In the genomic region with DNA sequence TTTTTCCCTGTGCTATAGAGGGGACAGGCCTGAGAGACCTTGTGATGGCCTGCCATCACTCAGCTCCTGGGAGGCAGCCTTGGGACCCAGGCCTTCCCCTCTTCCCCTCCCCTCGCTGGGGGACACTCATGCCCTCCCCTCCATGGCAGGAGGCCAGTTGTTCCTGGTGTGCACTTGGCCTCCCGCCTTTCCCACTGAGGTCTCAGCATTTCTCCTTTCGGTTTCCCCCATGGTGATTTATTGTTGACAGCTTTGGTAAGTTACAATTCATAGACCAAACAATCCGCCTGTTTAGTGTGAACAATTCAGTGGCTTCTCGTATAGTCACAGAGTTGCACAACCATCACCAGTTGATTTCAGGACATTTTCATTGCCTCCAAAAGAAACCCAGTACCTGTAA, we compare ENCODE assay signal across 12 cellular contexts. TPM values are rescaled to one million over a fixed set of nuclear protein-coding genes. Genes with fewer than 3 reads are reported as not detected.
DNase-seq lines count a peak whose midpoint lies in the region; ATAC-seq and TF ChIP-seq lines count a peak whose summit lies in the region.
"Had no signal": no experiment of that assay in that cellular context is flagged by ENCODE, and none has a peak within 500 bp of the region (broad histone marks: within the 10 kb centered on the region; RNA-seq: fewer than 3 reads in every experiment).

No MANE protein-coding gene starts in this region.

- CTCF ChIA-PET in Calu3 (lab: Charles Lee): no interaction called here

- no peak overlapping the region for H3K4me3 Mint-ChIP-seq in Calu3 (ENCODE audit: low read depth, unreplicated experiment)

- H3K4me3 ChIP-seq in astrocyte of the cerebellum (ENCODE audit: low read depth, low read length): no peak overlapping the region
- no peak overlapping the region for H3K4me3 ChIP-seq in mucosa of rectum (ENCODE audit: low read length in 2 of 2)
- H3K4me3 ChIP-seq: BLaER1 treated with 17β-estradiol and CSF1 and Interleukin-3, amounts not matched to agents 10 nM and 100 nM had no signal

- H3K4me1 ChIP-seq in mucosa of rectum (ENCODE audit: control insufficient read depth in 2 of 2, insufficient read depth in 2 of 2, low read length in 2 of 2): peaks cover 5 to 15% of the 10 kb centered on the region in 2 donors

- DNase-seq in COR-L47 (lab: John Stamatoyannopoulos, UW) (peak; percentile 40), NCI-H128 (lab: John Stamatoyannopoulos, UW; ENCODE audit: unreplicated experiment) (peak; percentile 12), astrocyte of the cerebellum (ENCODE audit: low read depth) (peak; percentile 13), Calu3 (no peak), NCI-H2196 (lab: John Stamatoyannopoulos, UW; ENCODE audit: unreplicated experiment) (no peak), HK-2 (ENCODE audit: unreplicated experiment) (no peak)
- DNase-seq: activated T-cell treated with anti-CD3 and anti-CD28 coated beads for 4 hours; central memory CD4-positive, alpha-beta T cell had no signal

- in situ Hi-C loops in astrocyte of the cerebellum (cut with HindIII; ENCODE audit: low sequenced_read_pairs): no loop called here

- H3K9ac ChIP-seq in mucosa of rectum (ENCODE audit: low read depth in 1 of 2, low read length in 2 of 2): no peak overlapping the region
- H3K9ac ChIP-seq: BLaER1 treated with 17β-estradiol and CSF1 and Interleukin-3, amounts not matched to agents 10 nM and 100 nM had no signal

- BruUV-seq in Calu3 (replicated peaks; lab: Mats Ljungman, UMichigan): no TSS peak

- H3K36me3 Mint-ChIP-seq in Calu3 (ENCODE audit: insufficient read depth, unreplicated experiment): peaks cover 28% of the 10 kb centered on the region

- H3K27me3 Mint-ChIP-seq in Calu3 (ENCODE audit: unreplicated experiment): peaks cover 8% of the 10 kb centered on the region

- peaks cover 7% of the 10 kb centered on the region for H3K4me1 Mint-ChIP-seq in Calu3 (ENCODE audit: low read depth, unreplicated experiment)

- no peaks in the 10 kb centered on the region for H3K9me3 Mint-ChIP-seq in Calu3 (ENCODE audit: low read depth, unreplicated experiment)

- H3K27ac Mint-ChIP-seq in Calu3 (ENCODE audit: unreplicated experiment): no peak overlapping the region

- no peaks in the 10 kb centered on the region for H3K9me3 ChIP-seq in mucosa of rectum (ENCODE audit: control insufficient read depth in 2 of 2, low read length in 2 of 2)
- H3K9me3 ChIP-seq: BLaER1 treated with 17β-estradiol and CSF1 and Interleukin-3, amounts not matched to agents 10 nM and 100 nM had no signal

- no peaks in the 10 kb centered on the region for H3K27me3 ChIP-seq in mucosa of rectum (ENCODE audit: control insufficient read depth in 2 of 2, insufficient read depth in 2 of 2, low read length in 2 of 2)
- H3K27me3 ChIP-seq: BLaER1 treated with 17β-estradiol and CSF1 and Interleukin-3, amounts not matched to agents 10 nM and 100 nM had no signal

- TF ChIP-seq CTCF in astrocyte of the cerebellum (IDR thresholded peaks at IDR 0.05; ENCODE audit: low read depth, low read length, missing control alignments) (no peak), Calu3 (IDR thresholded peaks at IDR 0.05; ENCODE audit: unreplicated experiment) (no peak)

- H3K36me3 ChIP-seq in mucosa of rectum (ENCODE audit: control insufficient read depth in 2 of 2, insufficient read depth in 2 of 2, low read length in 2 of 2): peaks cover 23 to 24% of the 10 kb centered on the region in 2 donors

- intact Hi-C loops in Calu3 (cut with micrococcal nuclease; ENCODE audit: unreplicated experiment): no loop called here

- H3K27ac ChIP-seq in mucosa of rectum (ENCODE audit: low read depth in 2 of 2, low read length in 2 of 2): peak overlapping the region; percentile 48 to 66
- H3K27ac ChIP-seq: BLaER1 treated with 17β-estradiol and CSF1 and Interleukin-3, amounts not matched to agents 10 nM and 100 nM had no signal

- ATAC-seq in HG03439 (IDR thresholded peaks at IDR 0.05; ENCODE audit: unreplicated experiment): no peak

RNA-seq across cellular contexts. Expression of a gene that starts 10.2 kb away (rescaled TPM):
- total RNA-seq in Calu3 (2022): not detected in 2 replicates
- total RNA-seq: glomerular endothelial cell had no signal

RNA-seq across cellular contexts. Expression of a gene that starts 27.9 kb away (rescaled TPM):
- total RNA-seq in Calu3 (2022): 279 and 312 TPM in 2 replicates

Comparison
In these comparisons a context has a peak if more than half of its experiments do, and no peak if none do; other contexts are left out.
1. DNase-seq: peak in COR-L47 (single experiment), NCI-H128 (single experiment) and astrocyte of the cerebellum (single experiment); none in Calu3 (single experiment), NCI-H2196 (single experiment) and HK-2 (single experiment).